Comparison of ENCODE assay signal across 8 cellular contexts in genomic region chr2:74439373-74440004, GRCh38. TPM values are rescaled to one million over a fixed set of nuclear protein-coding genes. Genes with fewer than 3 reads are reported as not detected.
DNase-seq lines count a peak whose midpoint lies in the region; ATAC-seq and TF ChIP-seq lines count a peak whose summit lies in the region.

No MANE protein-coding gene starts in this region.

- intact Hi-C loops in upper lobe of right lung (cut with DNase I), result no loop called here

- DNase-seq in activated T-cell treated with anti-CD3 and anti-CD28 coated beads, Interleukin-2, amount 50 U/mL, for 72 hours, result no peak
- no peak for DNase-seq in activated T-cell treated with anti-CD3 and anti-CD28 coated beads, Interleukin-2, amount 50 U/mL, for 24 hours
- DNase-seq in mesothelial cell of epicardium (ENCODE audit: low spot score in 2 of 2, unreplicated experiment in 2 of 2) (no peak), upper lobe of right lung (no peak), NCI-H748 treated with DMSO at 0.1 percent for 48 hours (lab: John Stamatoyannopoulos, UW) (no peak), ecto neural progenitor cell (ENCODE audit: low spot score) (no peak)
- no peak for DNase-seq in stimulated activated CD4-positive, alpha-beta T cell treated with anti-CD3 and anti-CD28 coated beads, Interleukin-12 subunit alpha, Interleukin-12 subunit beta, amount 100 ng/mL, for 4 hours

- no peaks in the 10 kb centered on the region for H3K9me3 Mint-ChIP-seq in activated T-cell treated with anti-CD3 and anti-CD28 coated beads, Interleukin-2, amount 50 U/mL, for 72 hours
- H3K9me3 Mint-ChIP-seq in activated T-cell treated with anti-CD3 and anti-CD28 coated beads, Interleukin-2, amount 50 U/mL, for 24 hours, result no peaks in the 10 kb centered on the region
- no peaks in the 10 kb centered on the region for H3K9me3 Mint-ChIP-seq in mesothelial cell of epicardium

- peak overlapping the region; percentile 11 to 78 for H3K4me3 Mint-ChIP-seq in activated T-cell treated with anti-CD3 and anti-CD28 coated beads, Interleukin-2, amount 50 U/mL, for 72 hours
- H3K4me3 Mint-ChIP-seq in activated T-cell treated with anti-CD3 and anti-CD28 coated beads, Interleukin-2, amount 50 U/mL, for 24 hours, result no peak overlapping the region
- peak overlapping the region; percentile 93 for H3K4me3 Mint-ChIP-seq in mesothelial cell of epicardium

- H3K36me3 Mint-ChIP-seq in activated T-cell treated with anti-CD3 and anti-CD28 coated beads, Interleukin-2, amount 50 U/mL, for 72 hours (ENCODE audit: insufficient read depth in 2 of 2), result no peaks in the 10 kb centered on the region
- no peaks in the 10 kb centered on the region for H3K36me3 Mint-ChIP-seq in activated T-cell treated with anti-CD3 and anti-CD28 coated beads, Interleukin-2, amount 50 U/mL, for 24 hours (ENCODE audit: low read depth)
- H3K36me3 Mint-ChIP-seq in mesothelial cell of epicardium, result no peaks in the 10 kb centered on the region

- no peak overlapping the region for H3K27ac Mint-ChIP-seq in activated T-cell treated with anti-CD3 and anti-CD28 coated beads, Interleukin-2, amount 50 U/mL, for 72 hours
- H3K27ac Mint-ChIP-seq in activated T-cell treated with anti-CD3 and anti-CD28 coated beads, Interleukin-2, amount 50 U/mL, for 24 hours, result no peak overlapping the region
- H3K27ac Mint-ChIP-seq in mesothelial cell of epicardium, result peak overlapping the region; percentile 92

- no peaks in the 10 kb centered on the region for H3K9me3 ChIP-seq in upper lobe of right lung

- TF ChIP-seq CTCF in mesothelial cell of epicardium (IDR thresholded peaks at IDR 0.05; ENCODE audit: unreplicated experiment) (no peak), upper lobe of right lung (IDR thresholded peaks at IDR 0.05) (no peak)

- peaks cover 10% of the 10 kb centered on the region for H3K4me1 Mint-ChIP-seq in activated T-cell treated with anti-CD3 and anti-CD28 coated beads, Interleukin-2, amount 50 U/mL, for 72 hours (ENCODE audit: low read depth)
- peaks cover 15% of the 10 kb centered on the region for H3K4me1 Mint-ChIP-seq in activated T-cell treated with anti-CD3 and anti-CD28 coated beads, Interleukin-2, amount 50 U/mL, for 24 hours (ENCODE audit: low read depth)
- H3K4me1 Mint-ChIP-seq in mesothelial cell of epicardium, result peaks cover 44% of the 10 kb centered on the region

- H3K27me3 ChIP-seq in upper lobe of right lung, result peaks cover 13% of the 10 kb centered on the region

- ATAC-seq in activated T-cell treated with anti-CD3 and anti-CD28 coated beads, Interleukin-2, amount 50 U/mL, for 72 hours (replicated peaks in 1 of 2), result no peak
- ATAC-seq in upper lobe of right lung, result no peak

- H3K27me3 Mint-ChIP-seq in activated T-cell treated with anti-CD3 and anti-CD28 coated beads, Interleukin-2, amount 50 U/mL, for 72 hours (ENCODE audit: low read depth), result peaks cover 39% of the 10 kb centered on the region
- peaks cover 46% of the 10 kb centered on the region for H3K27me3 Mint-ChIP-seq in activated T-cell treated with anti-CD3 and anti-CD28 coated beads, Interleukin-2, amount 50 U/mL, for 24 hours
- no peaks in the 10 kb centered on the region for H3K27me3 Mint-ChIP-seq in mesothelial cell of epicardium (ENCODE audit: low read depth)

- H3K27ac ChIP-seq in cingulate gyrus (ENCODE audit: low read depth, low read length) (peak overlapping the region; percentile 98), upper lobe of right lung (peak overlapping the region; percentile 84)

- no peaks in the 10 kb centered on the region for H3K36me3 ChIP-seq in upper lobe of right lung

- peak overlapping the region; percentile 62 for H3K4me3 ChIP-seq in upper lobe of right lung

- peaks cover 26% of the 10 kb centered on the region for H3K4me1 ChIP-seq in upper lobe of right lung

RNA-seq across cellular contexts. Expression of gene RTKN, which starts 2.2 kb away (rescaled TPM):
- 1 to 10 TPM; 3.1 to 4.8 TPM for total RNA-seq in activated T-cell treated with anti-CD3 and anti-CD28 coated beads, Interleukin-2, amount 50 U/mL, for 72 hours
- total RNA-seq in mesothelial cell of epicardium, result 85.0 to 88.9 TPM (median 86.4 TPM) in 3 replicates
- total RNA-seq in upper lobe of right lung, result 32.3 TPM

RNA-seq across cellular contexts. Expression of gene INO80B, which starts 15.4 kb away (rescaled TPM):
- 10 to 100 TPM; 39.2 to 44.1 TPM for total RNA-seq in activated T-cell treated with anti-CD3 and anti-CD28 coated beads, Interleukin-2, amount 50 U/mL, for 72 hours
- total RNA-seq in mesothelial cell of epicardium (42.9 to 48.1 TPM (median 45.3 TPM) in 3 replicates), upper lobe of right lung (30.2 TPM)

RNA-seq across cellular contexts. Expression of gene WDR54, which starts 18.0 kb away (rescaled TPM):
- 10 to 100 TPM; 67.6 to 67.9 TPM for total RNA-seq in activated T-cell treated with anti-CD3 and anti-CD28 coated beads, Interleukin-2, amount 50 U/mL, for 72 hours
- total RNA-seq in mesothelial cell of epicardium (20.2 to 25.0 TPM (median 23.7 TPM) in 3 replicates), upper lobe of right lung (8.4 TPM)

RNA-seq across cellular contexts. Expression of gene C2orf81, which starts 18.1 kb away (rescaled TPM):
- total RNA-seq in activated T-cell treated with anti-CD3 and anti-CD28 coated beads, Interleukin-2, amount 50 U/mL, for 72 hours, result 1 to 10 TPM; 3.7 to 4.9 TPM
- total RNA-seq in mesothelial cell of epicardium, result 4.7 to 8.8 TPM (median 6.0 TPM) in 3 replicates
- 2.1 TPM for total RNA-seq in upper lobe of right lung

RNA-seq across cellular contexts. Expression of gene WBP1, which starts 18.7 kb away (rescaled TPM):
- total RNA-seq in activated T-cell treated with anti-CD3 and anti-CD28 coated beads, Interleukin-2, amount 50 U/mL, for 72 hours, result 10 to 100 TPM; 65.0 to 87.7 TPM
- total RNA-seq in mesothelial cell of epicardium (111 to 113 TPM (median 111 TPM) in 3 replicates), upper lobe of right lung (57.5 TPM)
